ENCODE assay signal across 1 cellular context in the genomic region with DNA sequence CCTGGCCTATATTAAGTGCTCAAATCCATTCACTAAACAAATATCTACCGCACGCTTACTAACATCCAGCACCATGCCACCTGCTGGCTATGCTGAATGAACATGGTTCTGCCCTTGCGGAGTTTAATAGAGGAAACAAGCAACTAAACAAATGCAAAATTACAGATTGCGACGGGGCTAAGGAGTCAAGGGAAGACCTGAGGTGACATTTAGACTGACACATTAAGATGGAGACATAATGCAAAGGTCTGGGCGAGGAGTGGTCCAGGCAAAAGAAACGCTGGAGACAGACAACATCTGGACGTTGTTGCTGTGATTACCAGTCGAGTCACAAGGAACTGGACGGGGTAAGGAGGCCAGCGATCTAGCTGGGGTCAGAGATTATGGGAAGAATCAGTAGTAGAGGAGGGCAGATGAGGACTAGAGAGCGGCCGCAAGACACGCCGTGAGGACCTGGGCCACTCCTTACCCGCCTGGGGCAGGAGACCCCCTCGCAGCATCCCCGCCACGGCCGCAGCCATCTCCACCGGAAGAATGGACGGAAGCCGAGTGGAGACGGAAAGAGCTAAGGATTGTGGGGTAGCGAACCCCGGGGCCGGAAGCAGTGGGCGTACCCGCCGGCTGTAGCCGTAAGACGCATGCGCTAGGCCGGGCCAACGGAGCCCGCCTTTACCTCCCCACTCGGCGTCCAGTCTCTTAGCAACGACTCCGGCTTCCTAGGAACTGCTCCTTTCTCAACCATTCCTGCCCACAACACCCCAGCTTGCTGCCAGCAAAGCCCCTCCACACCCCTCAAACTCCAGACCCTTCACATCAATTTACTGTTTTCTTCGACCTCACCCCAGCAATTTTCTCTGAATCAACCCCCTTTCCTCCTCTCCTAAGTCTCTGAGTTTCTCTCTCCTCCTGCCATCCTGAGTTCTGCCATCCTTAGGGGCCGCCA.
A peak's percentile ranks its signal among the peaks of the same experiment; 100 is the strongest.
TF ChIP-seq lines count a peak whose summit lies in the region.

A gene with protein sequence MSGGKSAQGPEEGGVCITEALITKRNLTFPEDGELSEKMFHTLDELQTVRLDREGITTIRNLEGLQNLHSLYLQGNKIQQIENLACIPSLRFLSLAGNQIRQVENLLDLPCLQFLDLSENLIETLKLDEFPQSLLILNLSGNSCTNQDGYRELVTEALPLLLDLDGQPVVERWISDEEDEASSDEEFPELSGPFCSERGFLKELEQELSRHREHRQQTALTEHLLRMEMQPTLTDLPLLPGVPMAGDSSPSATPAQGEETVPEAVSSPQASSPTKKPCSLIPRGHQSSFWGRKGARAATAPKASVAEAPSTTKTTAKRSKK (plus strand): TSS at position 680 of the 943 bp plus-strand sequence. CDS start 320 bp downstream, outside the sequence.
A gene (minus strand): TSS at position 551 of the 943 bp plus-strand sequence. CDS start 30 bp downstream, at position 521.

TF ChIP-seq in WTC11, 78 proteins besides CTCF, POLR2A, EP300 and RAD21 (continued from another document):
- TF ChIP-seq, protein P1, sequence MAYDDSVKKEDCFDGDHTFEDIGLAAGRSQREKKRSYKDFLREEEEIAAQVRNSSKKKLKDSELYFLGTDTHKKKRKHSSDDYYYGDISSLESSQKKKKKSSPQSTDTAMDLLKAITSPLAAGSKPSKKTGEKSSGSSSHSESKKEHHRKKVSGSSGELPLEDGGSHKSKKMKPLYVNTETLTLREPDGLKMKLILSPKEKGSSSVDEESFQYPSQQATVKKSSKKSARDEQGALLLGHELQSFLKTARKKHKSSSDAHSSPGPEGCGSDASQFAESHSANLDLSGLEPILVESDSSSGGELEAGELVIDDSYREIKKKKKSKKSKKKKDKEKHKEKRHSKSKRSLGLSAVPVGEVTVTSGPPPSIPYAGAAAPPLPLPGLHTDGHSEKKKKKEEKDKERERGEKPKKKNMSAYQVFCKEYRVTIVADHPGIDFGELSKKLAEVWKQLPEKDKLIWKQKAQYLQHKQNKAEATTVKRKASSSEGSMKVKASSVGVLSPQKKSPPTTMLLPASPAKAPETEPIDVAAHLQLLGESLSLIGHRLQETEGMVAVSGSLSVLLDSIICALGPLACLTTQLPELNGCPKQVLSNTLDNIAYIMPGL (CRISPR knock-in tag; IDR thresholded peaks at IDR 0.05), result peak; percentile 52; the same call in 1 of the 2 replicates
- peak; percentile 72; the same call in 1 of the 2 replicates for TF ChIP-seq FOXK1 (CRISPR knock-in tag; IDR thresholded peaks at IDR 0.05)
- peak; percentile 89 for TF ChIP-seq ZNF121 (CRISPR knock-in tag; IDR thresholded peaks at IDR 0.05)
- TF ChIP-seq MYBL2 (CRISPR knock-in tag; IDR thresholded peaks at IDR 0.05), result 0 out of 2 replicates have a peak, but pooled peaks have one; percentile 48
- TF ChIP-seq SP1 (CRISPR knock-in tag; conservative IDR thresholded peaks at IDR 0.05), result peak; percentile 83
- TF ChIP-seq ETV6 (CRISPR knock-in tag; IDR thresholded peaks at IDR 0.05), result peak; percentile 55
- peak; percentile 90 for TF ChIP-seq FOXP1 (CRISPR knock-in tag; IDR thresholded peaks at IDR 0.05; ENCODE audit: borderline replicate concordance)
TF ChIP-seq in WTC11: peak in this region for 12.
